Comparison of ENCODE assay signal across 28 cellular contexts in genomic region chr11:117700551-117700950, GRCh38.
"Had no signal": no experiment of that assay in that cellular context is flagged by ENCODE, and none has a peak within 500 bp of the region (broad histone marks: within the 10 kb centered on the region; RNA-seq: fewer than 3 reads in every experiment).

No MANE protein-coding gene starts in this region.

- ATAC-seq: activated CD4-positive, CD25-positive, alpha-beta regulatory T cell treated with anti-CD3 and anti-CD28 coated beads, Interleukin-2, amount 50 U/mL, for 24 hours; gastrocnemius medialis; natural killer cell; right cardiac atrium; upper lobe of right lung had no signal

- H3K36me3 ChIP-seq: cardiac muscle cell, colonic mucosa, gastrocnemius medialis, left ventricle myocardium inferior, neural progenitor cell, stomach, suprapubic skin, tibial artery, upper lobe of right lung, WERI-Rb-1 had no signal

- H3K27ac ChIP-seq: cardiac muscle cell, colonic mucosa, gastrocnemius medialis, left ventricle myocardium inferior, neural progenitor cell, stomach, suprapubic skin, tibial artery, upper lobe of right lung, WERI-Rb-1 had no signal

- H3K36me3 Mint-ChIP-seq: activated naive CD8-positive, alpha-beta T cell; natural killer cell; neural progenitor cell; stimulated activated naive B cell treated with anti-CD40 and anti-IgM and Interleukin-4, amounts not matched to agents 10 μg/mL and 1 μg/mL and 100 μg/mL, for 72 hours had no signal

- H3K9me3 Mint-ChIP-seq: natural killer cell; neural progenitor cell; stimulated activated naive B cell treated with anti-CD40 and anti-IgM and Interleukin-4, amounts not matched to agents 10 μg/mL and 1 μg/mL and 100 μg/mL, for 72 hours had no signal

- DNase-seq: activated CD8-positive, alpha-beta memory T cell treated with anti-CD3 and anti-CD28 coated beads for 24 hours; activated effector memory CD4-positive, alpha-beta T cell treated with Interleukin-2 at 50 U/mL for 16 hours; activated naive CD4-positive, alpha-beta T cell treated with Interleukin-2 at 50 U/mL for 16 hours; anterior cingulate cortex; cerebellar nuclear complex; colonic mucosa; effector memory CD4-positive, alpha-beta T cell; erythroblast; gastrocnemius medialis; glutamatergic neuron; left ventricle myocardium inferior; mesendoderm; natural killer cell; right cardiac atrium; stimulated activated CD4-positive, alpha-beta T cell treated with anti-CD3 and anti-CD28 coated beads, Interleukin-15, amount 100 ng/mL, for 24 hours; stimulated activated CD4-positive, alpha-beta T cell treated with anti-CD3 and anti-CD28 coated beads, Interleukin-2, amount 100 ng/mL, for 24 hours; stimulated activated naive B cell treated with anti-CD40 and anti-IgM and Interleukin-4, amounts not matched to agents 10 μg/mL and 1 μg/mL and 100 μg/mL, for 72 hours; stomach; T1000; tibial artery; upper lobe of right lung; WERI-Rb-1 had no signal

- H3K4me3 Mint-ChIP-seq: activated naive CD8-positive, alpha-beta T cell; natural killer cell; neural progenitor cell; stimulated activated naive B cell treated with anti-CD40 and anti-IgM and Interleukin-4, amounts not matched to agents 10 μg/mL and 1 μg/mL and 100 μg/mL, for 72 hours had no signal

- H3K4me3 ChIP-seq: cardiac muscle cell, colonic mucosa, gastrocnemius medialis, left ventricle myocardium inferior, lung, neural progenitor cell, stomach, suprapubic skin, tibial artery, upper lobe of right lung had no signal

- H3K27ac Mint-ChIP-seq: activated naive CD8-positive, alpha-beta T cell; natural killer cell; neural progenitor cell; stimulated activated naive B cell treated with anti-CD40 and anti-IgM and Interleukin-4, amounts not matched to agents 10 μg/mL and 1 μg/mL and 100 μg/mL, for 72 hours had no signal

- H3K27me3 ChIP-seq: colonic mucosa, gastrocnemius medialis, upper lobe of right lung had no signal

- H3K4me1 ChIP-seq: colonic mucosa, gastrocnemius medialis, stomach, suprapubic skin, tibial artery, upper lobe of right lung had no signal

- H3K9me3 ChIP-seq: colonic mucosa, gastrocnemius medialis, left ventricle myocardium inferior, stomach, suprapubic skin, tibial artery, upper lobe of right lung had no signal
